Comparison of ENCODE assay signal across 3 cellular contexts in the genomic region with DNA sequence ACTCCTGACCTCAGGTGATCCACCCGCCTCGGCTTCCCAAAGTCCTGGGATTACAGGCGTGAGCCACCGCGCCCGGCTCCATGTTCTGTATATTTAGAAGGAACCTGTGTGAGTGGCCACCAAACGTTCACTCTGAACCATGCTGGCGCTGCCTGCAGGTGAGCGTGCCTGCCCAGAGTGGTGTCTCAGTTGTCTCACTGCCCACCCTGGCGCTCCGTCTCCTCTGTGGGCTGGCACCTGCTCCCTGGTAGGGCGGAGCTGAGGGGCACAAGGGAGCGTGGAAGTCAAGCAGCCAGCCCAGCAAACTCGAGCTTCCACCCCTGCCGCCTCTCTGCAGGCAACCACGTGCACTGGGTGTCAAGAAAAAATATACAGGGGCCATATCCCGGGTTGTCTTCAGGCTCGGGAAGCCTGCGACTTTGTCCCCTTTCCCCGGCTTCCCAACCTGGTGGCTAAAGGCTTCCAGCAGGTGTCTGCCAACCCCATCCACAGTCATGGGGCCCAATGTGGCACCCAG.
A peak's percentile ranks its signal among the peaks of the same experiment; 100 is the strongest.
TF ChIP-seq lines count a peak whose summit lies in the region.

No MANE protein-coding gene starts in this region.

TF ChIP-seq in K562, 482 proteins besides CTCF, POLR2A, EP300 and RAD21:
- TF ChIP-seq ADNP (tag; IDR thresholded peaks at IDR 0.05) (no peak), ZNF277 (CRISPR knock-in tag; IDR thresholded peaks at IDR 0.05; ENCODE audit: borderline replicate concordance) (no peak), BRF1 (IDR thresholded peaks at IDR 0.05; ENCODE audit: borderline replicate concordance, extremely low read depth, insufficient read length) (no peak), NCOR1 (IDR thresholded peaks at IDR 0.05) (no peak), POLR2G (IDR thresholded peaks at IDR 0.05; ENCODE audit: low read depth, low read length) (peak; percentile 60)

TF ChIP-seq in HepG2, 621 proteins besides CTCF, POLR2A, EP300 and RAD21:
- TF ChIP-seq, protein P1, sequence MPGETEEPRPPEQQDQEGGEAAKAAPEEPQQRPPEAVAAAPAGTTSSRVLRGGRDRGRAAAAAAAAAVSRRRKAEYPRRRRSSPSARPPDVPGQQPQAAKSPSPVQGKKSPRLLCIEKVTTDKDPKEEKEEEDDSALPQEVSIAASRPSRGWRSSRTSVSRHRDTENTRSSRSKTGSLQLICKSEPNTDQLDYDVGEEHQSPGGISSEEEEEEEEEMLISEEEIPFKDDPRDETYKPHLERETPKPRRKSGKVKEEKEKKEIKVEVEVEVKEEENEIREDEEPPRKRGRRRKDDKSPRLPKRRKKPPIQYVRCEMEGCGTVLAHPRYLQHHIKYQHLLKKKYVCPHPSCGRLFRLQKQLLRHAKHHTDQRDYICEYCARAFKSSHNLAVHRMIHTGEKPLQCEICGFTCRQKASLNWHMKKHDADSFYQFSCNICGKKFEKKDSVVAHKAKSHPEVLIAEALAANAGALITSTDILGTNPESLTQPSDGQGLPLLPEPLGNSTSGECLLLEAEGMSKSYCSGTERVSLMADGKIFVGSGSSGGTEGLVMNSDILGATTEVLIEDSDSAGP (CRISPR knock-in tag; IDR thresholded peaks at IDR 0.05; ENCODE audit: borderline replicate concordance), result 0 out of 2 replicates have a peak, but pooled peaks have one; percentile 13
- no peak for TF ChIP-seq SIX4 (CRISPR knock-in tag; IDR thresholded peaks at IDR 0.05)

TF ChIP-seq in HEK293T, 16 proteins besides CTCF, POLR2A, EP300 and RAD21:
- TF ChIP-seq BHLHE40 (IDR thresholded peaks at IDR 0.05; ENCODE audit: borderline replicate concordance) (no peak), SP1 (IDR thresholded peaks at IDR 0.05) (no peak), FOXA1 (IDR thresholded peaks at IDR 0.05) (no peak), HDGF (IDR thresholded peaks at IDR 0.05; ENCODE audit: borderline replicate concordance) (no peak), ELF4 (IDR thresholded peaks at IDR 0.05) (no peak)
